Comparison of ENCODE assay signal across 1 cellular context in the genomic region with DNA sequence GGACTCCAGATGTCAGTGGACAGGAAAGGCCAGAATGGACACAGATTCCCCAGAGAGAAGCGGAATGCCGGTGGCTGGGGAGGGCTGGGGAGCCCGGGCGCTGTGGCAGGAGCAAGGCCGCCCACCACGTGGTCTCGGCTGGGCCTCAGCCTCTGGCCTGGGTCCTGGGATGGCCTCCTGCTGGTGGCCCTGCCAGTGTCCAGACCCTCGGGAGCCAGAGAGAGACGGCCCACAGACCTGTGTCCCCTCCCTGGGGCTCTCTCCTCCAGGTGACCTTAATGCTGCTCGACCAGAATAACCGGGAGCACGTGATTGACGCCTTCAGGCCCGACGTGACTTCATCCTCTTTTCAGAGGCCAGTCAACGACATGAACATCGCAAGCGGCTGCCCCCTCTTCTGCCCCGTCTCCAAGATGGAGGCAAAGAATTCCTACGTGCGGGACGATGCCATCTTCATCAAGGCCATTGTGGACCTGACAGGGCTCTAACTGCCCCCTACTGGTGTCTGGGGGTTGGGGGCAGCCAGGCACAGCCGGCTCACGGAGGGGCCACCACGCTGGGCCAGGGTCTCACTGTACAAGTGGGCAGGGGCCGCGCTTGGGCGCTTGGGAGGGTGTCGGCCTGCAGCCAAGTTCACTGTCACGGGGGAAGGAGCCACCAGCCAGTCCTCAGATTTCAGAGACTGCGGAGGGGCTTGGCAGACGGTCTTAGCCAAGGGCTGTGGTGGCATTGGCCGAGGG.
TF ChIP-seq lines count a peak whose summit lies in the region.

No MANE protein-coding gene starts in this region.

TF ChIP-seq in HCT116, 20 proteins besides CTCF, POLR2A, EP300 and RAD21:
- TF ChIP-seq, protein P1, sequence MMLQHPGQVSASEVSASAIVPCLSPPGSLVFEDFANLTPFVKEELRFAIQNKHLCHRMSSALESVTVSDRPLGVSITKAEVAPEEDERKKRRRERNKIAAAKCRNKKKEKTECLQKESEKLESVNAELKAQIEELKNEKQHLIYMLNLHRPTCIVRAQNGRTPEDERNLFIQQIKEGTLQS (IDR thresholded peaks at IDR 0.05): no peak
- TF ChIP-seq ELF1 (IDR thresholded peaks at IDR 0.05; ENCODE audit: borderline replicate concordance, low read depth): no peak
- TF ChIP-seq ZNF274 (IDR thresholded peaks at IDR 0.05; ENCODE audit: low read depth, low read length): no peak
- no peak for TF ChIP-seq JUND (IDR thresholded peaks at IDR 0.05)
- no peak for TF ChIP-seq SP1 (IDR thresholded peaks at IDR 0.05; ENCODE audit: low read depth)
- TF ChIP-seq, protein P2, sequence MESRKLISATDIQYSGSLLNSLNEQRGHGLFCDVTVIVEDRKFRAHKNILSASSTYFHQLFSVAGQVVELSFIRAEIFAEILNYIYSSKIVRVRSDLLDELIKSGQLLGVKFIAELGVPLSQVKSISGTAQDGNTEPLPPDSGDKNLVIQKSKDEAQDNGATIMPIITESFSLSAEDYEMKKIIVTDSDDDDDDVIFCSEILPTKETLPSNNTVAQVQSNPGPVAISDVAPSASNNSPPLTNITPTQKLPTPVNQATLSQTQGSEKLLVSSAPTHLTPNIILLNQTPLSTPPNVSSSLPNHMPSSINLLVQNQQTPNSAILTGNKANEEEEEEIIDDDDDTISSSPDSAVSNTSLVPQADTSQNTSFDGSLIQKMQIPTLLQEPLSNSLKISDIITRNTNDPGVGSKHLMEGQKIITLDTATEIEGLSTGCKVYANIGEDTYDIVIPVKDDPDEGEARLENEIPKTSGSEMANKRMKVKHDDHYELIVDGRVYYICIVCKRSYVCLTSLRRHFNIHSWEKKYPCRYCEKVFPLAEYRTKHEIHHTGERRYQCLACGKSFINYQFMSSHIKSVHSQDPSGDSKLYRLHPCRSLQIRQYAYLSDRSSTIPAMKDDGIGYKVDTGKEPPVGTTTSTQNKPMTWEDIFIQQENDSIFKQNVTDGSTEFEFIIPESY (IDR thresholded peaks at IDR 0.05; ENCODE audit: extremely low read depth, insufficient replicate concordance, low read length): no peak
- no peak for TF ChIP-seq EZH2phosphoT487 (IDR thresholded peaks at IDR 0.05; ENCODE audit: borderline replicate concordance)
- no peak for TF ChIP-seq ZFX (IDR thresholded peaks at IDR 0.05)
- TF ChIP-seq, protein P3, sequence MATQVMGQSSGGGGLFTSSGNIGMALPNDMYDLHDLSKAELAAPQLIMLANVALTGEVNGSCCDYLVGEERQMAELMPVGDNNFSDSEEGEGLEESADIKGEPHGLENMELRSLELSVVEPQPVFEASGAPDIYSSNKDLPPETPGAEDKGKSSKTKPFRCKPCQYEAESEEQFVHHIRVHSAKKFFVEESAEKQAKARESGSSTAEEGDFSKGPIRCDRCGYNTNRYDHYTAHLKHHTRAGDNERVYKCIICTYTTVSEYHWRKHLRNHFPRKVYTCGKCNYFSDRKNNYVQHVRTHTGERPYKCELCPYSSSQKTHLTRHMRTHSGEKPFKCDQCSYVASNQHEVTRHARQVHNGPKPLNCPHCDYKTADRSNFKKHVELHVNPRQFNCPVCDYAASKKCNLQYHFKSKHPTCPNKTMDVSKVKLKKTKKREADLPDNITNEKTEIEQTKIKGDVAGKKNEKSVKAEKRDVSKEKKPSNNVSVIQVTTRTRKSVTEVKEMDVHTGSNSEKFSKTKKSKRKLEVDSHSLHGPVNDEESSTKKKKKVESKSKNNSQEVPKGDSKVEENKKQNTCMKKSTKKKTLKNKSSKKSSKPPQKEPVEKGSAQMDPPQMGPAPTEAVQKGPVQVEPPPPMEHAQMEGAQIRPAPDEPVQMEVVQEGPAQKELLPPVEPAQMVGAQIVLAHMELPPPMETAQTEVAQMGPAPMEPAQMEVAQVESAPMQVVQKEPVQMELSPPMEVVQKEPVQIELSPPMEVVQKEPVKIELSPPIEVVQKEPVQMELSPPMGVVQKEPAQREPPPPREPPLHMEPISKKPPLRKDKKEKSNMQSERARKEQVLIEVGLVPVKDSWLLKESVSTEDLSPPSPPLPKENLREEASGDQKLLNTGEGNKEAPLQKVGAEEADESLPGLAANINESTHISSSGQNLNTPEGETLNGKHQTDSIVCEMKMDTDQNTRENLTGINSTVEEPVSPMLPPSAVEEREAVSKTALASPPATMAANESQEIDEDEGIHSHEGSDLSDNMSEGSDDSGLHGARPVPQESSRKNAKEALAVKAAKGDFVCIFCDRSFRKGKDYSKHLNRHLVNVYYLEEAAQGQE (IDR thresholded peaks at IDR 0.05; ENCODE audit: low read depth): no peak
- no peak for TF ChIP-seq SRF (IDR thresholded peaks at IDR 0.05; ENCODE audit: low read depth)
- TF ChIP-seq TCF7L2 (IDR thresholded peaks at IDR 0.05; ENCODE audit: borderline replicate concordance, extremely low read depth, insufficient read depth, insufficient read length): no peak
- TF ChIP-seq YY1 (IDR thresholded peaks at IDR 0.05; ENCODE audit: extremely low read depth, insufficient replicate concordance, low read depth, low read length): no peak
- TF ChIP-seq SIN3A (IDR thresholded peaks at IDR 0.05; ENCODE audit: low read depth): no peak
- no peak for TF ChIP-seq EGR1 (IDR thresholded peaks at IDR 0.05; ENCODE audit: low read depth)
- no peak for TF ChIP-seq CEBPB (IDR thresholded peaks at IDR 0.05; ENCODE audit: low read depth)
- TF ChIP-seq POLR2AphosphoS5 (IDR thresholded peaks at IDR 0.05; ENCODE audit: low read depth, low read length): no peak
